In genomic region chr6:126300735-126301134, GRCh38 we compare ENCODE assay signal across 14 cellular contexts. TPM values are rescaled to one million over a fixed set of nuclear protein-coding genes. Genes with fewer than 3 reads are reported as not detected.
DNase-seq lines count a peak whose midpoint lies in the region; ATAC-seq, FAIRE-seq and TF ChIP-seq lines count a peak whose summit lies in the region.
"Had no signal": no experiment of that assay in that cellular context is flagged by ENCODE, and none has a peak within 500 bp of the region (broad histone marks: within the 10 kb centered on the region; RNA-seq: fewer than 3 reads in every experiment).

No MANE protein-coding gene starts in this region.

- H3K9me3 ChIP-seq in right atrium auricular region (no peaks in the 10 kb centered on the region), small intestine (ENCODE audit: control insufficient read depth, low read depth) (no peaks in the 10 kb centered on the region)

- peaks cover 3% of the 10 kb centered on the region for H3K27me3 Mint-ChIP-seq in activated T-helper 1 cell treated with anti-CD3 and anti-CD28 coated beads, Interleukin-12 subunit alpha, Interleukin-12 subunit beta, Interleukin-2, Interleukin-4 antibody, amounts not matched to agents 30 ng/mL and 10 ng/mL and 1 ng/mL, durations not matched to agents 14 hours and 24 hours and 36 hours (ENCODE audit: insufficient read depth)
- no peaks in the 10 kb centered on the region for H3K27me3 Mint-ChIP-seq in chondrocyte (ENCODE audit: low read depth)
- H3K27me3 Mint-ChIP-seq: T-cell had no signal

- H3K9me3 Mint-ChIP-seq in activated T-helper 1 cell treated with anti-CD3 and anti-CD28 coated beads, Interleukin-12 subunit alpha, Interleukin-12 subunit beta, Interleukin-2, Interleukin-4 antibody, amounts not matched to agents 30 ng/mL and 10 ng/mL and 1 ng/mL, durations not matched to agents 14 hours and 24 hours and 36 hours: no peaks in the 10 kb centered on the region
- H3K9me3 Mint-ChIP-seq in chondrocyte (ENCODE audit: low read depth): no peaks in the 10 kb centered on the region
- H3K9me3 Mint-ChIP-seq: stimulated activated naive B cell treated with anti-CD40 and anti-IgM and Interleukin-4, amounts not matched to agents 10 μg/mL and 1 μg/mL and 100 μg/mL, for 72 hours; T-cell had no signal

- peak; percentile 90 for ATAC-seq in GM18858 (IDR thresholded peaks at IDR 0.05; ENCODE audit: unreplicated experiment)
- ATAC-seq in GM21526 (IDR thresholded peaks at IDR 0.05; ENCODE audit: low FRiP score, unreplicated experiment): peak; percentile 83
- ATAC-seq in HG03103 (IDR thresholded peaks at IDR 0.05; ENCODE audit: low read depth, unreplicated experiment): peak; percentile 57
- ATAC-seq: T-cell had no signal

- peaks cover 20% of the 10 kb centered on the region for H3K4me1 Mint-ChIP-seq in activated T-helper 1 cell treated with anti-CD3 and anti-CD28 coated beads, Interleukin-12 subunit alpha, Interleukin-12 subunit beta, Interleukin-2, Interleukin-4 antibody, amounts not matched to agents 30 ng/mL and 10 ng/mL and 1 ng/mL, durations not matched to agents 14 hours and 24 hours and 36 hours (ENCODE audit: low read depth)
- no peaks in the 10 kb centered on the region for H3K4me1 Mint-ChIP-seq in chondrocyte (ENCODE audit: low read depth)

- H3K4me3 ChIP-seq in right atrium auricular region (no peak overlapping the region), small intestine (ENCODE audit: low read depth in 1 of 2, low read length in 2 of 2) (no peak overlapping the region)

- no peak for TF ChIP-seq CTCF in chondrocyte (IDR thresholded peaks at IDR 0.05)
- TF ChIP-seq CTCF in right atrium auricular region (IDR thresholded peaks at IDR 0.05): no peak

- DNase-seq in activated T-helper 1 cell treated with anti-CD3 and anti-CD28 coated beads, Interleukin-12 subunit alpha, Interleukin-12 subunit beta, Interleukin-2, Interleukin-4 antibody, amounts not matched to agents 30 ng/mL and 10 ng/mL and 1 ng/mL, durations not matched to agents 14 hours and 24 hours and 36 hours (ENCODE audit: low spot score): no peak
- DNase-seq in COR-L47 (lab: John Stamatoyannopoulos, UW): no peak
- DNase-seq in chondrocyte (ENCODE audit: low spot score): no peak
- DNase-seq in right atrium auricular region (ENCODE audit: low spot score): no peak
- DNase-seq in small intestine: no peak
- DNase-seq: KBM-7; kidney; NCI-H524 treated with DMSO at 0.1 percent for 48 hours; nephron progenitor cell; stimulated activated naive B cell treated with anti-CD40 and anti-IgM and Interleukin-4, amounts not matched to agents 10 μg/mL and 1 μg/mL and 100 μg/mL, for 72 hours; T-cell had no signal

- FAIRE-seq in small intestine (lab: Jason Lieb, UNC): no peak
- FAIRE-seq: kidney had no signal

- H3K27me3 ChIP-seq in right atrium auricular region (no peaks in the 10 kb centered on the region), small intestine (ENCODE audit: control insufficient read depth in 2 of 2, insufficient read depth in 2 of 2, low read length in 2 of 2) (no peaks in the 10 kb centered on the region)

- H3K4me1 ChIP-seq in right atrium auricular region: no peaks in the 10 kb centered on the region
- no peaks in the 10 kb centered on the region for H3K4me1 ChIP-seq in small intestine (ENCODE audit: control insufficient read depth in 2 of 2, insufficient read depth in 1 of 2, low read depth in 1 of 2, low read length in 1 of 2)

- no peak overlapping the region for H3K27ac Mint-ChIP-seq in activated T-helper 1 cell treated with anti-CD3 and anti-CD28 coated beads, Interleukin-12 subunit alpha, Interleukin-12 subunit beta, Interleukin-2, Interleukin-4 antibody, amounts not matched to agents 30 ng/mL and 10 ng/mL and 1 ng/mL, durations not matched to agents 14 hours and 24 hours and 36 hours
- H3K27ac Mint-ChIP-seq in chondrocyte (ENCODE audit: unreplicated experiment): no peak overlapping the region
- H3K27ac Mint-ChIP-seq: nephron progenitor cell; stimulated activated naive B cell treated with anti-CD40 and anti-IgM and Interleukin-4, amounts not matched to agents 10 μg/mL and 1 μg/mL and 100 μg/mL, for 72 hours; T-cell had no signal

- intact Hi-C loops in activated T-helper 1 cell treated with anti-CD3 and anti-CD28 coated beads, Interleukin-12 subunit alpha, Interleukin-12 subunit beta, Interleukin-2, Interleukin-4 antibody, amounts not matched to agents 30 ng/mL and 10 ng/mL and 1 ng/mL, durations not matched to agents 14 hours and 24 hours and 36 hours (cut with micrococcal nuclease): no loop called here

- H3K27ac ChIP-seq in right atrium auricular region (no peak overlapping the region), small intestine (ENCODE audit: low read depth in 1 of 2, low read length in 1 of 2) (no peak overlapping the region)

- H3K4me3 Mint-ChIP-seq in activated T-helper 1 cell treated with anti-CD3 and anti-CD28 coated beads, Interleukin-12 subunit alpha, Interleukin-12 subunit beta, Interleukin-2, Interleukin-4 antibody, amounts not matched to agents 30 ng/mL and 10 ng/mL and 1 ng/mL, durations not matched to agents 14 hours and 24 hours and 36 hours: peak overlapping the region; percentile 24
- no peak overlapping the region for H3K4me3 Mint-ChIP-seq in chondrocyte (ENCODE audit: unreplicated experiment)
- H3K4me3 Mint-ChIP-seq: nephron progenitor cell; stimulated activated naive B cell treated with anti-CD40 and anti-IgM and Interleukin-4, amounts not matched to agents 10 μg/mL and 1 μg/mL and 100 μg/mL, for 72 hours; T-cell had no signal

- no peaks in the 10 kb centered on the region for H3K36me3 ChIP-seq in right atrium auricular region
- no peaks in the 10 kb centered on the region for H3K36me3 ChIP-seq in small intestine (ENCODE audit: control insufficient read depth in 2 of 2, insufficient read depth in 2 of 2, low read length in 2 of 2)

- H3K36me3 Mint-ChIP-seq in activated T-helper 1 cell treated with anti-CD3 and anti-CD28 coated beads, Interleukin-12 subunit alpha, Interleukin-12 subunit beta, Interleukin-2, Interleukin-4 antibody, amounts not matched to agents 30 ng/mL and 10 ng/mL and 1 ng/mL, durations not matched to agents 14 hours and 24 hours and 36 hours (ENCODE audit: low read depth): no peaks in the 10 kb centered on the region
- no peaks in the 10 kb centered on the region for H3K36me3 Mint-ChIP-seq in chondrocyte (ENCODE audit: low read depth)
- H3K36me3 Mint-ChIP-seq: stimulated activated naive B cell treated with anti-CD40 and anti-IgM and Interleukin-4, amounts not matched to agents 10 μg/mL and 1 μg/mL and 100 μg/mL, for 72 hours; T-cell had no signal

RNA-seq across cellular contexts. Expression of gene CENPW, which starts 39.2 kb away (rescaled TPM):
- total RNA-seq in activated T-helper 1 cell treated with anti-CD3 and anti-CD28 coated beads, Interleukin-12 subunit alpha, Interleukin-12 subunit beta, Interleukin-2, Interleukin-4 antibody, amounts not matched to agents 30 ng/mL and 10 ng/mL and 1 ng/mL, durations not matched to agents 14 hours and 24 hours and 36 hours: 43.4 and 44.2 TPM in 2 replicates
- total RNA-seq in chondrocyte: 11.5 to 17.0 TPM (median 12.1 TPM) in 3 replicates
- total RNA-seq in right atrium auricular region: not detected
- 10 to 100 TPM in 1 of 3 donors, 1 to 10 TPM in 2; 6.3 to 33.5 (median 7.3) TPM for polyA plus RNA-seq in small intestine
